In the genomic region with DNA sequence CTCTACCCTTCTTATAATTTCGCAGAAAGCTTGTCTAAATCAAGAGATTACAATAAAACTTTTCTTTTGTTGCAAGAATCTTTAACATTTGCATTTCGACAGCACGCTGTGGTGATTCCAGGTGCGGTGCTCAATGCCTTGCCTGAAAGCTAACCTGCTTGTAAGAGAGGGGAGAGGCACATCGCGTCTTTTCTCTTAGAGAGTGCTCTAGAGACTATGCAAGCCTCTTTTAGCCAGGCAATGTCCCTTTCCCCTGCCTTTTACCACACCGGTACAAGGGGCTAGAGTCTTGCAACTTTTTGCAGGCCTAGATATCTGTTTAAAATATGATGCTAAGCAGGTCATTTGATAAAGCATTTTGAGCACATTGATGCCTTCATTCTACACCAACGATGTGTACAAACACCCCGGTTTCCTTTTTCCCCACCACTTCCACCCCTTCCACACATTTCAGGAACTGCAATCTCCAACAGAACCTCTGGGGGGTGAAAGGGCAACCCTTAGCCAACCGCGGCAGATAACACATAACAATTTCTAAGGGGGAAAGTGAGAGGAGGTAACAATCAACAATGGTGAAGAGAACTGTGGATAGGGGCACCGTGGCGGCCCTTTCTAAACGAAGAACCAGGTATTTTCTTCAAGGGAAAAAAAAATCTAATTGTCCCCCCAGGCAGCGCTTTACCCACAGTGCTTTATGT, we compare ENCODE assay signal across 8 cellular contexts. TPM values are rescaled to one million over a fixed set of nuclear protein-coding genes. Genes with fewer than 3 reads are reported as not detected.
DNase-seq lines count a peak whose midpoint lies in the region; ATAC-seq lines count a peak whose summit lies in the region.

No MANE protein-coding gene starts in this region.

- peaks cover 7% of the 10 kb centered on the region for H3K4me1 Mint-ChIP-seq in activated T-helper 2 cell treated with anti-CD3 and anti-CD28 coated beads, Interferon-gamma antibody, Interleukin-2, Interleukin-4, amounts not matched to agents 10 μg/mL and 5 μg/mL and 100 μg/mL, durations not matched to agents 14 hours and 24 hours and 36 hours (ENCODE audit: low read depth)

- no peaks in the 10 kb centered on the region for H3K36me3 Mint-ChIP-seq in activated T-helper 2 cell treated with anti-CD3 and anti-CD28 coated beads, Interferon-gamma antibody, Interleukin-2, Interleukin-4, amounts not matched to agents 10 μg/mL and 5 μg/mL and 100 μg/mL, durations not matched to agents 14 hours and 24 hours and 36 hours (ENCODE audit: low read depth)

- peak overlapping the region; percentile 58 for H3K27ac ChIP-seq in stomach smooth muscle (ENCODE audit: low read length)
- H3K27ac ChIP-seq in effector memory CD4-positive, alpha-beta T cell (ENCODE audit: insufficient read depth, low read length, poor library complexity, severe bottlenecking): no peak overlapping the region

- peaks cover 58% of the 10 kb centered on the region for H3K27me3 Mint-ChIP-seq in activated T-helper 2 cell treated with anti-CD3 and anti-CD28 coated beads, Interferon-gamma antibody, Interleukin-2, Interleukin-4, amounts not matched to agents 10 μg/mL and 5 μg/mL and 100 μg/mL, durations not matched to agents 14 hours and 24 hours and 36 hours (ENCODE audit: low read depth)

- intact Hi-C loops in activated T-helper 2 cell treated with anti-CD3 and anti-CD28 coated beads, Interferon-gamma antibody, Interleukin-2, Interleukin-4, amounts not matched to agents 10 μg/mL and 5 μg/mL and 100 μg/mL, durations not matched to agents 14 hours and 24 hours and 36 hours (cut with micrococcal nuclease): loop anchor here (5.0 to 10.0 kb wide), 2 partner anchors 282 to 424 kb away; no protein-coding TSS in a partner anchor

- H3K9me3 Mint-ChIP-seq in activated T-helper 2 cell treated with anti-CD3 and anti-CD28 coated beads, Interferon-gamma antibody, Interleukin-2, Interleukin-4, amounts not matched to agents 10 μg/mL and 5 μg/mL and 100 μg/mL, durations not matched to agents 14 hours and 24 hours and 36 hours: no peaks in the 10 kb centered on the region

- no peak overlapping the region for H3K27ac Mint-ChIP-seq in activated T-helper 2 cell treated with anti-CD3 and anti-CD28 coated beads, Interferon-gamma antibody, Interleukin-2, Interleukin-4, amounts not matched to agents 10 μg/mL and 5 μg/mL and 100 μg/mL, durations not matched to agents 14 hours and 24 hours and 36 hours

- H3K4me3 ChIP-seq in iPS-15b (ENCODE audit: low read depth, low read length) (peak overlapping the region; percentile 73), stomach smooth muscle (ENCODE audit: low read length in 2 of 2) (peak overlapping the region; percentile 93 to 98)
- H3K4me3 ChIP-seq in effector memory CD4-positive, alpha-beta T cell (ENCODE audit: insufficient read depth, low read depth, low read length, poor library complexity, severe bottlenecking): no peak overlapping the region

- peak; percentile 30 for DNase-seq in GDM1 (lab: John Stamatoyannopoulos, UW)
- DNase-seq in NCI-H187 treated with DMSO at 0.1 percent for 48 hours (lab: John Stamatoyannopoulos, UW): peak; percentile 15
- no peak for DNase-seq in activated T-helper 2 cell treated with anti-CD3 and anti-CD28 coated beads, Interferon-gamma antibody, Interleukin-2, Interleukin-4, amounts not matched to agents 10 μg/mL and 5 μg/mL and 100 μg/mL, durations not matched to agents 14 hours and 24 hours and 36 hours (ENCODE audit: low spot score)
- no peak for DNase-seq in effector memory CD4-positive, alpha-beta T cell
- no peak for DNase-seq in mucosa of gallbladder (ENCODE audit: low spot score)

- no peak for ATAC-seq in HG03520 (IDR thresholded peaks at IDR 0.05; ENCODE audit: unreplicated experiment)

- H3K27me3 ChIP-seq in iPS-15b (ENCODE audit: control insufficient read depth, insufficient read depth, low read length) (peaks cover 13% of the 10 kb centered on the region), stomach smooth muscle (ENCODE audit: control insufficient read depth in 1 of 2, insufficient read depth in 2 of 2, low read length in 2 of 2) (no peaks in the 10 kb centered on the region)
- no peaks in the 10 kb centered on the region for H3K27me3 ChIP-seq in effector memory CD4-positive, alpha-beta T cell (replicated peaks; ENCODE audit: control insufficient read depth, insufficient read depth, low read length, poor library complexity, severe bottlenecking)

- no peaks in the 10 kb centered on the region for H3K36me3 ChIP-seq in iPS-15b (ENCODE audit: control insufficient read depth, insufficient read depth, low read length)
- no peaks in the 10 kb centered on the region for H3K36me3 ChIP-seq in stomach smooth muscle (ENCODE audit: control insufficient read depth in 2 of 2, insufficient read depth in 2 of 2, low read length in 2 of 2)
- H3K36me3 ChIP-seq in effector memory CD4-positive, alpha-beta T cell (ENCODE audit: control insufficient read depth, insufficient read depth, low read length): no peaks in the 10 kb centered on the region

- no peak overlapping the region for H3K9ac ChIP-seq in iPS-15b (ENCODE audit: low read depth, low read length)
- H3K9ac ChIP-seq in stomach smooth muscle (ENCODE audit: low read length in 2 of 2): peak overlapping the region; percentile 60 to 74

- H3K4me3 Mint-ChIP-seq in activated T-helper 2 cell treated with anti-CD3 and anti-CD28 coated beads, Interferon-gamma antibody, Interleukin-2, Interleukin-4, amounts not matched to agents 10 μg/mL and 5 μg/mL and 100 μg/mL, durations not matched to agents 14 hours and 24 hours and 36 hours (ENCODE audit: low read depth): peak overlapping the region; percentile 67

- no peaks in the 10 kb centered on the region for H3K9me3 ChIP-seq in iPS-15b (ENCODE audit: control insufficient read depth, insufficient read depth, low read length)
- H3K9me3 ChIP-seq in stomach smooth muscle (ENCODE audit: control insufficient read depth in 2 of 2, low read length in 2 of 2): no peaks in the 10 kb centered on the region
- H3K9me3 ChIP-seq in effector memory CD4-positive, alpha-beta T cell (ENCODE audit: control insufficient read depth, low read length): no peaks in the 10 kb centered on the region

- H3K4me1 ChIP-seq in iPS-15b (ENCODE audit: control insufficient read depth, insufficient read depth, low read length) (peaks cover 8% of the 10 kb centered on the region), stomach smooth muscle (ENCODE audit: control insufficient read depth, insufficient read depth, low read length) (peaks cover 7% of the 10 kb centered on the region)
- peaks cover 9% of the 10 kb centered on the region for H3K4me1 ChIP-seq in effector memory CD4-positive, alpha-beta T cell (ENCODE audit: control insufficient read depth, insufficient read depth, low read length, poor library complexity, severe bottlenecking)

RNA-seq across cellular contexts. Expression of gene KITLG, which starts 1.3 kb away (rescaled TPM):
- 0.39 and 0.51 TPM in 2 replicates for total RNA-seq in activated T-helper 2 cell treated with anti-CD3 and anti-CD28 coated beads, Interferon-gamma antibody, Interleukin-2, Interleukin-4, amounts not matched to agents 10 μg/mL and 5 μg/mL and 100 μg/mL, durations not matched to agents 14 hours and 24 hours and 36 hours
- total RNA-seq in mucosa of gallbladder: 30.5 TPM

Comparison
In these comparisons a context has a peak if more than half of its experiments do, and no peak if none do; other contexts are left out.
1. DNase-seq: peak in GDM1 (single experiment) and NCI-H187 treated with DMSO at 0.1 percent for 48 hours (single experiment); none in activated T-helper 2 cell treated with anti-CD3 and anti-CD28 coated beads, Interferon-gamma antibody, Interleukin-2, Interleukin-4, amounts not matched to agents 10 μg/mL and 5 μg/mL and 100 μg/mL, durations not matched to agents 14 hours and 24 hours and 36 hours (single experiment), effector memory CD4-positive, alpha-beta T cell (0 of 3) and mucosa of gallbladder (single experiment).
2. RNA of gene KITLG, which starts 1.3 kb away (total RNA-seq): 30.5 TPM in mucosa of gallbladder (single experiment); 0.39 to 0.51 TPM in activated T-helper 2 cell treated with anti-CD3 and anti-CD28 coated beads, Interferon-gamma antibody, Interleukin-2, Interleukin-4, amounts not matched to agents 10 μg/mL and 5 μg/mL and 100 μg/mL, durations not matched to agents 14 hours and 24 hours and 36 hours; every median in the first group is over 10 times any median in the second.